ENCODE assay signal across 1 cellular context in the genomic region with DNA sequence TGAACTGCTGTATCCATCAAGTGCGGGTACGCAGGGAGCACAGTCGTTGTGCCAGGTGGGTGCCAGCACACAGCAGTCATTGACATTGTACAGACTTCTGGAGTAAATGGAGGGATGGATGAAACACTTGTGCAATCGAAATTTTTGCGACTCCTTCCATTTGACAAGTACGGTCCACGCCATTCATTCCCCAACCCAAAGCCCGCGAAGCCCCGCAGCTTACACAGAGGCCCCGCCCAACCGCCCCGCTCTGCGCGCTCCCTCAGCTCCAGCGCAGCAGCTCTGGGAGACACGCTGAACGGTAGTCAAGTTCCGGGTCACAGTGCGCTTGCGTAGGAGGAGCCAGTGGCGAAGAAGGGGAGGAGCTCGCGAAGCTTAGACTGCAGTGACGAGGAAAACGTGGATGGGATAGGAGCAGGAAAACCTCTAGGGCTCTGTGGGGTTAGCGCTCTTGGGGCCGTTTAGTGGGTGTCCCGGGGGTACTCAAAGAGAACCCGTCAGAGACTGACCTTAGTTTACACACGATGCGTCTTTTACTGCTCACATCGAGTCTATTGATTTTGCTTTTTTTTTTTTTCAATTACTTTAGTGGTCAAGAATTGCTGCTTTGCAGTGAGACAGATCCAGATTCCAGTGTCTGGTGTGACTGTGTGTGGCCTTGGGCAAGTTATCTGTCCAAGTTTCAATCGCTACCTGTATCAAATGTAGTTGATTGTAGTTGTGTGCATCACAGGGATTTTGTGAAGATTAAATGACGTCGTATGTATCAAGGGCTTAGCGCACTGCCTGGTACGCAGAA.
A peak's percentile ranks its signal among the peaks of the same experiment; 100 is the strongest.
TF ChIP-seq lines count a peak whose summit lies in the region.

No MANE protein-coding gene starts in this region.

TF ChIP-seq in HepG2, 621 proteins besides CTCF, POLR2A, EP300 and RAD21 (continued from another document and continues in another):
- TF ChIP-seq, protein P1, sequence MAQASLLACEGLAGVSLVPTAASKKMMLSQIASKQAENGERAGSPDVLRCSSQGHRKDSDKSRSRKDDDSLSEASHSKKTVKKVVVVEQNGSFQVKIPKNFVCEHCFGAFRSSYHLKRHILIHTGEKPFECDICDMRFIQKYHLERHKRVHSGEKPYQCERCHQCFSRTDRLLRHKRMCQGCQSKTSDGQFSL (CRISPR knock-in tag; IDR thresholded peaks at IDR 0.05) = no peak
- TF ChIP-seq NFATC3 (CRISPR knock-in tag; IDR thresholded peaks at IDR 0.05) (no peak), THYN1 (CRISPR knock-in tag; IDR thresholded peaks at IDR 0.05; ENCODE audit: borderline replicate concordance, low read depth) (no peak), CEBPG (CRISPR knock-in tag; IDR thresholded peaks at IDR 0.05) (no peak; the same call in 1 of the 2 replicates), ZNF768 (CRISPR knock-in tag; IDR thresholded peaks at IDR 0.05) (peak; percentile 63; the same call in 1 of the 2 replicates), HNRNPK (IDR thresholded peaks at IDR 0.05; ENCODE audit: low read depth, low read length, poor library complexity, severe bottlenecking) (no peak), TRIM24 (CRISPR knock-in tag; IDR thresholded peaks at IDR 0.05) (no peak), NFYB (CRISPR knock-in tag; IDR thresholded peaks at IDR 0.05) (peak; percentile 82), MATR3 (CRISPR knock-in tag; IDR thresholded peaks at IDR 0.05) (no peak), SIN3B (IDR thresholded peaks at IDR 0.05; ENCODE audit: low read length) (no peak), TP53 (CRISPR knock-in tag; conservative IDR thresholded peaks at IDR 0.05) (no peak), NAIF1 (CRISPR knock-in tag; IDR thresholded peaks at IDR 0.05; ENCODE audit: borderline replicate concordance) (no peak), ZSCAN12 (CRISPR knock-in tag; IDR thresholded peaks at IDR 0.05) (no peak), HOXA9 (CRISPR knock-in tag; IDR thresholded peaks at IDR 0.05; ENCODE audit: borderline replicate concordance) (no peak), TBL1XR1 (IDR thresholded peaks at IDR 0.05; ENCODE audit: borderline replicate concordance, low read length, partially characterized antibody) (no peak), ZNF792 (CRISPR knock-in tag; IDR thresholded peaks at IDR 0.05) (0 out of 2 replicates have a peak, but pooled peaks have one; percentile 73), ZNF484 (CRISPR knock-in tag; IDR thresholded peaks at IDR 0.05; ENCODE audit: borderline replicate concordance, low read depth) (no peak), HNRNPLL (IDR thresholded peaks at IDR 0.05; ENCODE audit: low read depth, low read length, poor library complexity, severe bottlenecking) (peak; percentile 98), ZSCAN9 (CRISPR knock-in tag; IDR thresholded peaks at IDR 0.05; ENCODE audit: borderline replicate concordance) (peak; percentile 33; the same call in 1 of the 2 replicates), FOSL1 (CRISPR knock-in tag; IDR thresholded peaks at IDR 0.05; ENCODE audit: borderline replicate concordance) (no peak), ELF4 (CRISPR knock-in tag; IDR thresholded peaks at IDR 0.05; ENCODE audit: borderline replicate concordance) (no peak), ZKSCAN5 (CRISPR knock-in tag; IDR thresholded peaks at IDR 0.05) (no peak), MED1 (CRISPR knock-in tag; IDR thresholded peaks at IDR 0.05) (peak; percentile 57; the same call in 1 of the 2 replicates), ZNF737 (CRISPR knock-in tag; IDR thresholded peaks at IDR 0.05; ENCODE audit: borderline replicate concordance) (no peak), ZNF816 (CRISPR knock-in tag; IDR thresholded peaks at IDR 0.05; ENCODE audit: borderline replicate concordance) (no peak), ZNF230 (CRISPR knock-in tag; IDR thresholded peaks at IDR 0.05) (no peak), MTA3 (CRISPR knock-in tag; IDR thresholded peaks at IDR 0.05) (no peak), ZSCAN31 (CRISPR knock-in tag; IDR thresholded peaks at IDR 0.05; ENCODE audit: low read depth) (no peak), ZNF138 (CRISPR knock-in tag; IDR thresholded peaks at IDR 0.05; ENCODE audit: low read depth) (no peak), ZNF746 (CRISPR knock-in tag; IDR thresholded peaks at IDR 0.05) (no peak), ZNF292 (CRISPR knock-in tag; IDR thresholded peaks at IDR 0.05; ENCODE audit: borderline replicate concordance, low read depth) (no peak), ZEB1 (IDR thresholded peaks at IDR 0.05; ENCODE audit: insufficient replicate concordance, low read depth) (no peak), ZFP36 (IDR thresholded peaks at IDR 0.05; ENCODE audit: borderline replicate concordance, low read depth, low read length, partially characterized antibody) (no peak), TSC22D2 (CRISPR knock-in tag; IDR thresholded peaks at IDR 0.05; ENCODE audit: borderline replicate concordance) (peak; percentile 75; the same call in 1 of the 2 replicates), ERF (CRISPR knock-in tag; IDR thresholded peaks at IDR 0.05) (peak; percentile 40; the same call in 1 of the 2 replicates), NFKB2 (CRISPR knock-in tag; IDR thresholded peaks at IDR 0.05; ENCODE audit: borderline replicate concordance) (peak; percentile 63; the same call in 1 of the 2 replicates), RBAK (CRISPR knock-in tag; IDR thresholded peaks at IDR 0.05) (no peak), ZKSCAN8 (CRISPR knock-in tag; IDR thresholded peaks at IDR 0.05; ENCODE audit: borderline replicate concordance) (no peak)
- TF ChIP-seq, protein P2, sequence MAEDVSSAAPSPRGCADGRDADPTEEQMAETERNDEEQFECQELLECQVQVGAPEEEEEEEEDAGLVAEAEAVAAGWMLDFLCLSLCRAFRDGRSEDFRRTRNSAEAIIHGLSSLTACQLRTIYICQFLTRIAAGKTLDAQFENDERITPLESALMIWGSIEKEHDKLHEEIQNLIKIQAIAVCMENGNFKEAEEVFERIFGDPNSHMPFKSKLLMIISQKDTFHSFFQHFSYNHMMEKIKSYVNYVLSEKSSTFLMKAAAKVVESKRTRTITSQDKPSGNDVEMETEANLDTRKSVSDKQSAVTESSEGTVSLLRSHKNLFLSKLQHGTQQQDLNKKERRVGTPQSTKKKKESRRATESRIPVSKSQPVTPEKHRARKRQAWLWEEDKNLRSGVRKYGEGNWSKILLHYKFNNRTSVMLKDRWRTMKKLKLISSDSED (CRISPR knock-in tag; IDR thresholded peaks at IDR 0.05) = no peak
- TF ChIP-seq, protein P3, sequence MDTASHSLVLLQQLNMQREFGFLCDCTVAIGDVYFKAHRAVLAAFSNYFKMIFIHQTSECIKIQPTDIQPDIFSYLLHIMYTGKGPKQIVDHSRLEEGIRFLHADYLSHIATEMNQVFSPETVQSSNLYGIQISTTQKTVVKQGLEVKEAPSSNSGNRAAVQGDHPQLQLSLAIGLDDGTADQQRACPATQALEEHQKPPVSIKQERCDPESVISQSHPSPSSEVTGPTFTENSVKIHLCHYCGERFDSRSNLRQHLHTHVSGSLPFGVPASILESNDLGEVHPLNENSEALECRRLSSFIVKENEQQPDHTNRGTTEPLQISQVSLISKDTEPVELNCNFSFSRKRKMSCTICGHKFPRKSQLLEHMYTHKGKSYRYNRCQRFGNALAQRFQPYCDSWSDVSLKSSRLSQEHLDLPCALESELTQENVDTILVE (CRISPR knock-in tag; IDR thresholded peaks at IDR 0.05) = no peak
- TF ChIP-seq, protein P4, sequence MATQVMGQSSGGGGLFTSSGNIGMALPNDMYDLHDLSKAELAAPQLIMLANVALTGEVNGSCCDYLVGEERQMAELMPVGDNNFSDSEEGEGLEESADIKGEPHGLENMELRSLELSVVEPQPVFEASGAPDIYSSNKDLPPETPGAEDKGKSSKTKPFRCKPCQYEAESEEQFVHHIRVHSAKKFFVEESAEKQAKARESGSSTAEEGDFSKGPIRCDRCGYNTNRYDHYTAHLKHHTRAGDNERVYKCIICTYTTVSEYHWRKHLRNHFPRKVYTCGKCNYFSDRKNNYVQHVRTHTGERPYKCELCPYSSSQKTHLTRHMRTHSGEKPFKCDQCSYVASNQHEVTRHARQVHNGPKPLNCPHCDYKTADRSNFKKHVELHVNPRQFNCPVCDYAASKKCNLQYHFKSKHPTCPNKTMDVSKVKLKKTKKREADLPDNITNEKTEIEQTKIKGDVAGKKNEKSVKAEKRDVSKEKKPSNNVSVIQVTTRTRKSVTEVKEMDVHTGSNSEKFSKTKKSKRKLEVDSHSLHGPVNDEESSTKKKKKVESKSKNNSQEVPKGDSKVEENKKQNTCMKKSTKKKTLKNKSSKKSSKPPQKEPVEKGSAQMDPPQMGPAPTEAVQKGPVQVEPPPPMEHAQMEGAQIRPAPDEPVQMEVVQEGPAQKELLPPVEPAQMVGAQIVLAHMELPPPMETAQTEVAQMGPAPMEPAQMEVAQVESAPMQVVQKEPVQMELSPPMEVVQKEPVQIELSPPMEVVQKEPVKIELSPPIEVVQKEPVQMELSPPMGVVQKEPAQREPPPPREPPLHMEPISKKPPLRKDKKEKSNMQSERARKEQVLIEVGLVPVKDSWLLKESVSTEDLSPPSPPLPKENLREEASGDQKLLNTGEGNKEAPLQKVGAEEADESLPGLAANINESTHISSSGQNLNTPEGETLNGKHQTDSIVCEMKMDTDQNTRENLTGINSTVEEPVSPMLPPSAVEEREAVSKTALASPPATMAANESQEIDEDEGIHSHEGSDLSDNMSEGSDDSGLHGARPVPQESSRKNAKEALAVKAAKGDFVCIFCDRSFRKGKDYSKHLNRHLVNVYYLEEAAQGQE (IDR thresholded peaks at IDR 0.05; ENCODE audit: borderline replicate concordance in 1 of 2, low read depth in 1 of 2, low read length in 2 of 2) = no peak
- TF ChIP-seq, protein P5, sequence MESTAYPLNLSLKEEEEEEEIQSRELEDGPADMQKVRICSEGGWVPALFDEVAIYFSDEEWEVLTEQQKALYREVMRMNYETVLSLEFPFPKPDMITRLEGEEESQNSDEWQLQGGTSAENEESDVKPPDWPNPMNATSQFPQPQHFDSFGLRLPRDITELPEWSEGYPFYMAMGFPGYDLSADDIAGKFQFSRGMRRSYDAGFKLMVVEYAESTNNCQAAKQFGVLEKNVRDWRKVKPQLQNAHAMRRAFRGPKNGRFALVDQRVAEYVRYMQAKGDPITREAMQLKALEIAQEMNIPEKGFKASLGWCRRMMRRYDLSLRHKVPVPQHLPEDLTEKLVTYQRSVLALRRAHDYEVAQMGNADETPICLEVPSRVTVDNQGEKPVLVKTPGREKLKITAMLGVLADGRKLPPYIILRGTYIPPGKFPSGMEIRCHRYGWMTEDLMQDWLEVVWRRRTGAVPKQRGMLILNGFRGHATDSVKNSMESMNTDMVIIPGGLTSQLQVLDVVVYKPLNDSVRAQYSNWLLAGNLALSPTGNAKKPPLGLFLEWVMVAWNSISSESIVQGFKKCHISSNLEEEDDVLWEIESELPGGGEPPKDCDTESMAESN (CRISPR knock-in tag; conservative IDR thresholded peaks at IDR 0.05) = no peak
- TF ChIP-seq, protein P6, sequence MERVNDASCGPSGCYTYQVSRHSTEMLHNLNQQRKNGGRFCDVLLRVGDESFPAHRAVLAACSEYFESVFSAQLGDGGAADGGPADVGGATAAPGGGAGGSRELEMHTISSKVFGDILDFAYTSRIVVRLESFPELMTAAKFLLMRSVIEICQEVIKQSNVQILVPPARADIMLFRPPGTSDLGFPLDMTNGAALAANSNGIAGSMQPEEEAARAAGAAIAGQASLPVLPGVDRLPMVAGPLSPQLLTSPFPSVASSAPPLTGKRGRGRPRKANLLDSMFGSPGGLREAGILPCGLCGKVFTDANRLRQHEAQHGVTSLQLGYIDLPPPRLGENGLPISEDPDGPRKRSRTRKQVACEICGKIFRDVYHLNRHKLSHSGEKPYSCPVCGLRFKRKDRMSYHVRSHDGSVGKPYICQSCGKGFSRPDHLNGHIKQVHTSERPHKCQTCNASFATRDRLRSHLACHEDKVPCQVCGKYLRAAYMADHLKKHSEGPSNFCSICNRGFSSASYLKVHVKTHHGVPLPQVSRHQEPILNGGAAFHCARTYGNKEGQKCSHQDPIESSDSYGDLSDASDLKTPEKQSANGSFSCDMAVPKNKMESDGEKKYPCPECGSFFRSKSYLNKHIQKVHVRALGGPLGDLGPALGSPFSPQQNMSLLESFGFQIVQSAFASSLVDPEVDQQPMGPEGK (CRISPR knock-in tag; IDR thresholded peaks at IDR 0.05) = no peak; the same call in none of the 2 replicates
- TF ChIP-seq, protein P7, sequence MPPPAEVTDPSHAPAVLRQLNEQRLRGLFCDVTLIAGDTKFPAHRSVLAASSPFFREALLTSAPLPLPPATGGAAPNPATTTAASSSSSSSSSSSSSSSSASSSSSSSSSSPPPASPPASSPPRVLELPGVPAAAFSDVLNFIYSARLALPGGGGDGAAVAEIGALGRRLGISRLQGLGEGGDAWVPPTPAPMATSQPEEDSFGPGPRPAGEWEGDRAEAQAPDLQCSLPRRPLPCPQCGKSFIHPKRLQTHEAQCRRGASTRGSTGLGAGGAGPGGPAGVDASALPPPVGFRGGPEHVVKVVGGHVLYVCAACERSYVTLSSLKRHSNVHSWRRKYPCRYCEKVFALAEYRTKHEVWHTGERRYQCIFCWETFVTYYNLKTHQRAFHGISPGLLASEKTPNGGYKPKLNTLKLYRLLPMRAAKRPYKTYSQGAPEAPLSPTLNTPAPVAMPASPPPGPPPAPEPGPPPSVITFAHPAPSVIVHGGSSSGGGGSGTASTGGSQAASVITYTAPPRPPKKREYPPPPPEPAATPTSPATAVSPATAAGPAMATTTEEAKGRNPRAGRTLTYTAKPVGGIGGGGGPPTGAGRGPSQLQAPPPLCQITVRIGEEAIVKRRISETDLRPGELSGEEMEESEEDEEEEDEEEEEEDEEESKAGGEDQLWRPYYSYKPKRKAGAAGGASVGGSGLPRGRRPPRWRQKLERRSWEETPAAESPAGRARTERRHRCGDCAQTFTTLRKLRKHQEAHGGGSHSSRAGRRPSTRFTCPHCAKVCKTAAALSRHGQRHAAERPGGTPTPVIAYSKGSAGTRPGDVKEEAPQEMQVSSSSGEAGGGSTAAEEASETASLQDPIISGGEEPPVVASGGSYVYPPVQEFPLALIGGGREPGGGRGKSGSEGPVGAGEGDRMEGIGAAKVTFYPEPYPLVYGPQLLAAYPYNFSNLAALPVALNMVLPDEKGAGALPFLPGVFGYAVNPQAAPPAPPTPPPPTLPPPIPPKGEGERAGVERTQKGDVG (CRISPR knock-in tag; IDR thresholded peaks at IDR 0.05; ENCODE audit: borderline replicate concordance) = no peak
- TF ChIP-seq, protein P8, sequence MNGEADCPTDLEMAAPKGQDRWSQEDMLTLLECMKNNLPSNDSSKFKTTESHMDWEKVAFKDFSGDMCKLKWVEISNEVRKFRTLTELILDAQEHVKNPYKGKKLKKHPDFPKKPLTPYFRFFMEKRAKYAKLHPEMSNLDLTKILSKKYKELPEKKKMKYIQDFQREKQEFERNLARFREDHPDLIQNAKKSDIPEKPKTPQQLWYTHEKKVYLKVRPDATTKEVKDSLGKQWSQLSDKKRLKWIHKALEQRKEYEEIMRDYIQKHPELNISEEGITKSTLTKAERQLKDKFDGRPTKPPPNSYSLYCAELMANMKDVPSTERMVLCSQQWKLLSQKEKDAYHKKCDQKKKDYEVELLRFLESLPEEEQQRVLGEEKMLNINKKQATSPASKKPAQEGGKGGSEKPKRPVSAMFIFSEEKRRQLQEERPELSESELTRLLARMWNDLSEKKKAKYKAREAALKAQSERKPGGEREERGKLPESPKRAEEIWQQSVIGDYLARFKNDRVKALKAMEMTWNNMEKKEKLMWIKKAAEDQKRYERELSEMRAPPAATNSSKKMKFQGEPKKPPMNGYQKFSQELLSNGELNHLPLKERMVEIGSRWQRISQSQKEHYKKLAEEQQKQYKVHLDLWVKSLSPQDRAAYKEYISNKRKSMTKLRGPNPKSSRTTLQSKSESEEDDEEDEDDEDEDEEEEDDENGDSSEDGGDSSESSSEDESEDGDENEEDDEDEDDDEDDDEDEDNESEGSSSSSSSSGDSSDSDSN (CRISPR knock-in tag; IDR thresholded peaks at IDR 0.05) = no peak
- TF ChIP-seq, protein P9, sequence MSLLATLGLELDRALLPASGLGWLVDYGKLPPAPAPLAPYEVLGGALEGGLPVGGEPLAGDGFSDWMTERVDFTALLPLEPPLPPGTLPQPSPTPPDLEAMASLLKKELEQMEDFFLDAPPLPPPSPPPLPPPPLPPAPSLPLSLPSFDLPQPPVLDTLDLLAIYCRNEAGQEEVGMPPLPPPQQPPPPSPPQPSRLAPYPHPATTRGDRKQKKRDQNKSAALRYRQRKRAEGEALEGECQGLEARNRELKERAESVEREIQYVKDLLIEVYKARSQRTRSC (CRISPR knock-in tag; IDR thresholded peaks at IDR 0.05; ENCODE audit: low read depth) = no peak
